ENCODE assay signal across 14 cellular contexts in genomic region chr11:85170184-85170583, GRCh38.
DNase-seq lines count a peak whose midpoint lies in the region; ATAC-seq and TF ChIP-seq lines count a peak whose summit lies in the region.
"Had no signal": no experiment of that assay in that cellular context is flagged by ENCODE, and none has a peak within 500 bp of the region (broad histone marks: within the 10 kb centered on the region; RNA-seq: fewer than 3 reads in every experiment).

No MANE protein-coding gene starts in this region.

- no peak for TF ChIP-seq POLR2A in gastrocnemius medialis (IDR thresholded peaks at IDR 0.05)

- no peak overlapping the region for H3K9ac ChIP-seq in HUES6 (ENCODE audit: low read length)

- TF ChIP-seq CTCF in left lung (IDR thresholded peaks at IDR 0.05) (no peak), gastrocnemius medialis (IDR thresholded peaks at IDR 0.05 in 4 of 5, conservative IDR thresholded peaks at IDR 0.05 in 1 of 5) (no peak)
- TF ChIP-seq CTCF in CD8-positive, alpha-beta T cell (IDR thresholded peaks at IDR 0.05), result no peak

- no peaks in the 10 kb centered on the region for H3K4me1 Mint-ChIP-seq in CD8-positive, alpha-beta T cell (ENCODE audit: low read depth)
- H3K4me1 Mint-ChIP-seq in activated CD4-positive, alpha-beta T cell treated with anti-CD3 and anti-CD28 coated beads for 36 hours, result no peaks in the 10 kb centered on the region

- ATAC-seq in left lung, result peak; percentile 29
- ATAC-seq in CD8-positive, alpha-beta T cell, result no peak
- no peak for ATAC-seq in gastrocnemius medialis
- no peak for ATAC-seq in activated CD4-positive, alpha-beta T cell treated with anti-CD3 and anti-CD28 coated beads for 36 hours

- H3K27me3 ChIP-seq in HUES6 (ENCODE audit: control insufficient read depth, insufficient read depth, low read length) (no peaks in the 10 kb centered on the region), left lung (no peaks in the 10 kb centered on the region), gastrocnemius medialis (no peaks in the 10 kb centered on the region)
- H3K27me3 ChIP-seq in CD8-positive, alpha-beta T cell (ENCODE audit: insufficient read depth, low read length), result no peaks in the 10 kb centered on the region
- H3K27me3 ChIP-seq: MG63, vagina had no signal

- POLR2A ChIA-PET in CD8-positive, alpha-beta T cell (lab: Charles Lee), result no interaction called here
- POLR2A ChIA-PET in activated CD4-positive, alpha-beta T cell treated with anti-CD3 and anti-CD28 coated beads for 36 hours (lab: Charles Lee), result no interaction called here

- no peak overlapping the region for H3K4me3 Mint-ChIP-seq in CD8-positive, alpha-beta T cell
- H3K4me3 Mint-ChIP-seq in activated CD4-positive, alpha-beta T cell treated with anti-CD3 and anti-CD28 coated beads for 36 hours, result no peak overlapping the region

- H3K36me3 ChIP-seq in HUES6 (ENCODE audit: control insufficient read depth, insufficient read depth, low read length), result no peaks in the 10 kb centered on the region
- H3K36me3 ChIP-seq in left lung, result no peaks in the 10 kb centered on the region
- no peaks in the 10 kb centered on the region for H3K36me3 ChIP-seq in CD8-positive, alpha-beta T cell (ENCODE audit: insufficient read depth, low read length)
- no peaks in the 10 kb centered on the region for H3K36me3 ChIP-seq in gastrocnemius medialis
- H3K36me3 ChIP-seq: MG63, vagina had no signal

- DNase-seq in AG20443 (ENCODE audit: low spot score) (peak; percentile 8), brain pericyte (ENCODE audit: low read depth, low spot score) (peak; percentile 49), left lung (no peak), NCI-H510A (lab: John Stamatoyannopoulos, UW) (no peak), gastrocnemius medialis (no peak)
- no peak for DNase-seq in CD8-positive, alpha-beta T cell
- DNase-seq in activated CD4-positive, alpha-beta T cell treated with anti-CD3 and anti-CD28 coated beads for 36 hours, result no peak
- DNase-seq: caudate nucleus, MG63, NCI-H2171, posterior cingulate gyrus, T-helper 1 cell had no signal

- intact Hi-C loops in left lung (cut with DNase I) (no loop called here), gastrocnemius medialis (cut with DNase I; ENCODE audit: low total_unique reads) (no loop called here)
- intact Hi-C loops in CD8-positive, alpha-beta T cell (cut with DNase I, micrococcal nuclease), result no loop called here
- intact Hi-C loops in activated CD4-positive, alpha-beta T cell treated with anti-CD3 and anti-CD28 coated beads for 36 hours (cut with DNase I, micrococcal nuclease), result no loop called here

- no peak overlapping the region for H3K27ac Mint-ChIP-seq in CD8-positive, alpha-beta T cell
- H3K27ac Mint-ChIP-seq in activated CD4-positive, alpha-beta T cell treated with anti-CD3 and anti-CD28 coated beads for 36 hours, result no peak overlapping the region

- H3K4me3 ChIP-seq in HUES6 (ENCODE audit: low read depth, low read length) (no peak overlapping the region), left lung (no peak overlapping the region), gastrocnemius medialis (no peak overlapping the region)
- H3K4me3 ChIP-seq in CD8-positive, alpha-beta T cell (ENCODE audit: low read depth, low read length), result no peak overlapping the region
- H3K4me3 ChIP-seq: MG63, vagina had no signal

- peaks cover 9% of the 10 kb centered on the region for H3K9me3 ChIP-seq in HUES6 (ENCODE audit: control insufficient read depth, insufficient read depth, low read depth, low read length)
- H3K9me3 ChIP-seq in left lung, result peaks cover 0 to 26% of the 10 kb centered on the region in 2 donors
- no peaks in the 10 kb centered on the region for H3K9me3 ChIP-seq in CD8-positive, alpha-beta T cell (ENCODE audit: low read length)
- H3K9me3 ChIP-seq in gastrocnemius medialis, result no peaks in the 10 kb centered on the region
- H3K9me3 ChIP-seq: MG63, vagina had no signal

- CTCF ChIA-PET in CD8-positive, alpha-beta T cell (lab: Charles Lee), result no interaction called here
- CTCF ChIA-PET in activated CD4-positive, alpha-beta T cell treated with anti-CD3 and anti-CD28 coated beads for 36 hours (lab: Charles Lee), result no interaction called here

- H3K36me3 Mint-ChIP-seq in CD8-positive, alpha-beta T cell, result no peaks in the 10 kb centered on the region
- no peaks in the 10 kb centered on the region for H3K36me3 Mint-ChIP-seq in activated CD4-positive, alpha-beta T cell treated with anti-CD3 and anti-CD28 coated beads for 36 hours (ENCODE audit: low read depth)

- H3K4me1 ChIP-seq in HUES6 (ENCODE audit: control insufficient read depth, insufficient read depth, low read length), result peaks cover 27% of the 10 kb centered on the region
- no peaks in the 10 kb centered on the region for H3K4me1 ChIP-seq in left lung
- no peaks in the 10 kb centered on the region for H3K4me1 ChIP-seq in CD8-positive, alpha-beta T cell (ENCODE audit: insufficient read depth, low read length)
- no peaks in the 10 kb centered on the region for H3K4me1 ChIP-seq in gastrocnemius medialis
- H3K4me1 ChIP-seq: vagina had no signal

- H3K27me3 Mint-ChIP-seq in CD8-positive, alpha-beta T cell (ENCODE audit: low read depth), result no peaks in the 10 kb centered on the region
- H3K27me3 Mint-ChIP-seq in activated CD4-positive, alpha-beta T cell treated with anti-CD3 and anti-CD28 coated beads for 36 hours, result no peaks in the 10 kb centered on the region

- in situ Hi-C loops in gastrocnemius medialis (cut with MboI; ENCODE audit: low sequenced_read_pairs in 4 of 4), result no loop called here

- peaks cover 45% of the 10 kb centered on the region for H3K9me3 Mint-ChIP-seq in CD8-positive, alpha-beta T cell
- H3K9me3 Mint-ChIP-seq in activated CD4-positive, alpha-beta T cell treated with anti-CD3 and anti-CD28 coated beads for 36 hours (ENCODE audit: low read depth), result peaks cover 30% of the 10 kb centered on the region

- H3K27ac ChIP-seq in HUES6 (ENCODE audit: low read depth, low read length) (peak overlapping the region; percentile 53), left lung (no peak overlapping the region), gastrocnemius medialis (no peak overlapping the region)
- no peak overlapping the region for H3K27ac ChIP-seq in CD8-positive, alpha-beta T cell (ENCODE audit: low read depth, low read length)
- H3K27ac ChIP-seq: vagina had no signal

Comparison
In these comparisons a context has a peak if more than half of its experiments do, and no peak if none do; other contexts are left out.
1. DNase-seq: peak in AG20443 (single experiment) and brain pericyte (single experiment); none in left lung (0 of 2), CD8-positive, alpha-beta T cell (0 of 7), NCI-H510A (single experiment), gastrocnemius medialis (0 of 2) and activated CD4-positive, alpha-beta T cell treated with anti-CD3 and anti-CD28 coated beads for 36 hours (single experiment).